ENCODE assay signal across 9 cellular contexts in the genomic region with DNA sequence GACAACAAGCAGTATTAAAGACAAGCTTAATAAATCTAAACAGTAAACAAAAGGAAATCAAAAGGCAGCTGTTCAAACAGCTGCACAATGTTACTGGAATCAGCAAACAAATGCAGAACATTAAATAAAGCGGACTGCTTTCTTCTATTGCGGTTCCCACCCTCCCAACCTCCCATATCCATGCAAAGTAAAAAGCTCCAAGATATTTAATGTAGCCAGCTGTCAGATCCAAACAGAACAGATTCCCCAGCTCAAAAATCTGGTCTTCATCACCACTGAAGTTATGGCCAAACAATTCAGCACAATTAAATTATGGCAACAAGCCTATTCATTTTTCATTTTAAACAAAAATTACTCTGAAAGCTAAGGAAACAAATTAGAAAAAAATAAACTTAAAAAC.
DNase-seq lines count a peak whose midpoint lies in the region; ATAC-seq and TF ChIP-seq lines count a peak whose summit lies in the region.
"Had no signal": no experiment of that assay in that cellular context is flagged by ENCODE, and none has a peak within 500 bp of the region (broad histone marks: within the 10 kb centered on the region; RNA-seq: fewer than 3 reads in every experiment).

No MANE protein-coding gene starts in this region.

- no peaks in the 10 kb centered on the region for H3K9me3 ChIP-seq in right lobe of liver
- H3K9me3 ChIP-seq in transverse colon, result no peaks in the 10 kb centered on the region

- no peaks in the 10 kb centered on the region for H3K9me3 Mint-ChIP-seq in activated T-cell treated with anti-CD3 and anti-CD28 coated beads, Interleukin-2, amount 50 U/mL, for 24 hours

- H3K27me3 ChIP-seq in right lobe of liver (no peaks in the 10 kb centered on the region), transverse colon (no peaks in the 10 kb centered on the region)
- H3K27me3 ChIP-seq: brain microvascular endothelial cell had no signal

- H3K4me3 Mint-ChIP-seq in activated T-cell treated with anti-CD3 and anti-CD28 coated beads, Interleukin-2, amount 50 U/mL, for 24 hours, result no peak overlapping the region

- H3K27me3 Mint-ChIP-seq in activated T-cell treated with anti-CD3 and anti-CD28 coated beads, Interleukin-2, amount 50 U/mL, for 24 hours, result no peaks in the 10 kb centered on the region

- H3K27ac ChIP-seq in VCaP (peak overlapping the region; percentile 78), right lobe of liver (peak overlapping the region; percentile 89 to 98 (median 93)), transverse colon (peak overlapping the region; percentile 46 to 78 (median 72))
- H3K27ac ChIP-seq: brain microvascular endothelial cell had no signal

- ATAC-seq in right lobe of liver (peak; percentile 33 to 78 (median 54)), HG03108 (IDR thresholded peaks at IDR 0.05; ENCODE audit: unreplicated experiment) (no peak)

- no peak for TF ChIP-seq CTCF in VCaP (conservative IDR thresholded peaks at IDR 0.05)
- TF ChIP-seq CTCF in right lobe of liver (IDR thresholded peaks at IDR 0.05), result peak in 1 of 4 donors; percentile 2
- TF ChIP-seq CTCF in transverse colon (IDR thresholded peaks at IDR 0.05), result no peak
- TF ChIP-seq CTCF in lower leg skin (IDR thresholded peaks at IDR 0.05), result no peak

- peaks cover 11% of the 10 kb centered on the region for H3K4me1 Mint-ChIP-seq in activated T-cell treated with anti-CD3 and anti-CD28 coated beads, Interleukin-2, amount 50 U/mL, for 24 hours (ENCODE audit: low read depth)

- no peak overlapping the region for H3K27ac Mint-ChIP-seq in activated T-cell treated with anti-CD3 and anti-CD28 coated beads, Interleukin-2, amount 50 U/mL, for 24 hours

- WGBS in right lobe of liver (ENCODE audit: insufficient coverage, low coverage, low lambda C conversion rate, missing lambda C conversion rate), result 26% methylated on average over 2 of the region's 2 CpGs
- WGBS in transverse colon (ENCODE audit: low coverage in 1 of 2), 2 donors, result 24 to 25% methylated on average over 2 of the region's 2 CpGs
- WGBS in lower leg skin, 2 donors, result 51 to 53% methylated on average over 2 of the region's 2 CpGs

- H3K4me1 ChIP-seq in right lobe of liver (peaks cover 0 to 63% (median 25%) of the 10 kb centered on the region in 4 donors), transverse colon (peaks cover 21 to 58% (median 35%) of the 10 kb centered on the region in 4 donors)

- TF ChIP-seq POLR2A in right lobe of liver (IDR thresholded peaks at IDR 0.05), result no peak
- no peak for TF ChIP-seq POLR2A in transverse colon (IDR thresholded peaks at IDR 0.05)
- no peak for TF ChIP-seq POLR2A in lower leg skin (IDR thresholded peaks at IDR 0.05)

- TF ChIP-seq EP300 in transverse colon (IDR thresholded peaks at IDR 0.05; ENCODE audit: low read depth), result no peak

- no peaks in the 10 kb centered on the region for H3K36me3 ChIP-seq in right lobe of liver
- no peaks in the 10 kb centered on the region for H3K36me3 ChIP-seq in transverse colon
- H3K36me3 ChIP-seq: brain microvascular endothelial cell had no signal

- H3K36me3 Mint-ChIP-seq in activated T-cell treated with anti-CD3 and anti-CD28 coated beads, Interleukin-2, amount 50 U/mL, for 24 hours (ENCODE audit: low read depth), result peaks cover 26% of the 10 kb centered on the region

- H3K4me3 ChIP-seq in right lobe of liver (no peak overlapping the region), transverse colon (no peak overlapping the region), lower leg skin (ENCODE audit: low read depth, poor library complexity, severe bottlenecking) (no peak overlapping the region)

- intact Hi-C loops in right lobe of liver (cut with DNase I) (loop anchor here in 1 of 2 donors (5.0 kb wide), 1 partner anchor 34 kb away; no protein-coding TSS in a partner anchor), transverse colon (cut with DNase I; ENCODE audit: low total_unique reads) (no loop called here), lower leg skin (cut with DNase I; ENCODE audit: low total_unique reads) (no loop called here)

- in situ Hi-C loops in transverse colon (cut with MboI; ENCODE audit: low pct_ligation_motif_present in 1 of 4, low pct_unique_long_range_greater_than_20kb in 1 of 4, low sequenced_read_pairs in 3 of 4), result no loop called here

- peak; percentile 36 for DNase-seq in NCI-H2171 treated with DMSO at 0.1 percent for 48 hours (lab: John Stamatoyannopoulos, UW)
- DNase-seq in NCI-H2171 (lab: John Stamatoyannopoulos, UW), result no peak
- no peak for DNase-seq in right lobe of liver
- no peak for DNase-seq in transverse colon
- DNase-seq in lower leg skin (ENCODE audit: low spot score in 2 of 2), result no peak
- DNase-seq in activated T-cell treated with anti-CD3 and anti-CD28 coated beads, Interleukin-2, amount 50 U/mL, for 24 hours, result no peak
- DNase-seq: brain microvascular endothelial cell had no signal
